ENCODE assay signal across 8 cellular contexts in the genomic region with DNA sequence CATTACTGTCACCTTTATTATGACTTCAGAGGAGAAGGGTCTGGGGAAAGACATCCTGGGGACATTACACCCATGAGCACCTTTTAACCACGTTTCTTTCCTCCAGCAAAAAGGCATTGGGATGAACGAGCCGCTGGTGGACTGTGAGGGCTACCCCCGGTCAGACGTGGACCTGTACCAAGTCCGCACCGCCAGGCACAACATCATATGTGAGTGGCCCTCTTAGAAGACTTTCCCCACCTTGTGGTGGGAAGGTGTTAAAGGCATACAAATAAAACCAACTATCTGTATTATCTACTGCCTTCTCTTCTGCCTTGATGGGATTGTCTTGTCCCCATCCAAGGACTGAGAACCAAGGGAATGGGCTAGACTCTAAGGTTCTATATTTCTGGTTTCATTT. TPM values are rescaled to one million over a fixed set of nuclear protein-coding genes. Genes with fewer than 3 reads are reported as not detected.
DNase-seq lines count a peak whose midpoint lies in the region; ATAC-seq and TF ChIP-seq lines count a peak whose summit lies in the region.

No MANE protein-coding gene starts in this region.

- H3K4me1 ChIP-seq in naive thymus-derived CD4-positive, alpha-beta T cell (ENCODE audit: control insufficient read depth in 2 of 2, insufficient read depth in 2 of 2, low read length in 2 of 2), result peaks cover 11 to 18% of the 10 kb centered on the region in 2 donors

- H3K4me3 Mint-ChIP-seq in brain, result peak overlapping the region in 1 of 5 experiments; percentile 46
- peak overlapping the region in 2 of 10 donors; percentile 37 to 46 for H3K4me3 Mint-ChIP-seq in naive thymus-derived CD4-positive, alpha-beta T cell

- no peaks in the 10 kb centered on the region for H3K9me3 Mint-ChIP-seq in brain
- no peaks in the 10 kb centered on the region for H3K9me3 Mint-ChIP-seq in naive thymus-derived CD4-positive, alpha-beta T cell

- H3K27me3 ChIP-seq in naive thymus-derived CD4-positive, alpha-beta T cell (ENCODE audit: control insufficient read depth in 2 of 2, insufficient read depth in 2 of 2, low read length in 2 of 2), result no peaks in the 10 kb centered on the region

- no peaks in the 10 kb centered on the region for H3K27me3 Mint-ChIP-seq in brain
- no peaks in the 10 kb centered on the region for H3K27me3 Mint-ChIP-seq in naive thymus-derived CD4-positive, alpha-beta T cell

- ATAC-seq in naive thymus-derived CD4-positive, alpha-beta T cell, result peak; percentile 46
- ATAC-seq in GM21825 (IDR thresholded peaks at IDR 0.05; ENCODE audit: unreplicated experiment) (no peak), HG03565 (IDR thresholded peaks at IDR 0.05; ENCODE audit: unreplicated experiment) (no peak), GM19463 (IDR thresholded peaks at IDR 0.05; ENCODE audit: unreplicated experiment) (no peak)

- peak overlapping the region in 4 of 5 experiments; percentile 74 to 91 (median 81) for H3K27ac Mint-ChIP-seq in brain
- peak overlapping the region in 8 of 9 donors; percentile 38 to 89 (median 74) for H3K27ac Mint-ChIP-seq in naive thymus-derived CD4-positive, alpha-beta T cell

- H3K4me3 ChIP-seq in naive thymus-derived CD4-positive, alpha-beta T cell (ENCODE audit: low read length), result no peak overlapping the region

- POLR2A ChIA-PET in naive thymus-derived CD4-positive, alpha-beta T cell (lab: Charles Lee), result interaction anchor here (3.2 kb wide), 1 partner anchor 100 kb away, joined by 13 read pairs; a partner anchor contains a TSS

- CTCF ChIA-PET in naive thymus-derived CD4-positive, alpha-beta T cell (lab: Charles Lee), result interaction anchor here (0.7 to 1.5 kb wide), 4 partner anchors 83 to 197 kb away, joined by 3 to 9 read pairs (median 3); no protein-coding TSS in a partner anchor

- H3K9me3 ChIP-seq in naive thymus-derived CD4-positive, alpha-beta T cell (ENCODE audit: control insufficient read depth in 2 of 3, low read length in 3 of 3), result no peaks in the 10 kb centered on the region

- intact Hi-C loops in naive thymus-derived CD4-positive, alpha-beta T cell (cut with micrococcal nuclease), result loop anchor here in 1 of 2 donors (1.0 kb wide), 1 partner anchor 100 kb away; no protein-coding TSS in a partner anchor

- DNase-seq in DMS114 treated with DMSO at 0.1 percent for 48 hours (lab: John Stamatoyannopoulos, UW; ENCODE audit: unreplicated experiment) (peak; percentile 17), Kasumi-1 (lab: John Stamatoyannopoulos, UW) (peak; percentile 4 to 39), GDM1 (lab: John Stamatoyannopoulos, UW) (no peak)
- DNase-seq in naive thymus-derived CD4-positive, alpha-beta T cell, result peak in 3 of 9 donors; percentile 10 to 21 (median 19)

- H3K27ac ChIP-seq in naive thymus-derived CD4-positive, alpha-beta T cell (ENCODE audit: low read depth, low read length), result no peak overlapping the region

- H3K36me3 ChIP-seq in naive thymus-derived CD4-positive, alpha-beta T cell (ENCODE audit: control insufficient read depth in 2 of 3, insufficient read depth in 3 of 3, low read length in 3 of 3), result peaks cover 4 to 50% (median 15%) of the 10 kb centered on the region in 3 experiments

- TF ChIP-seq CTCF in brain (conservative IDR thresholded peaks at IDR 0.05), result peak; percentile 32 to 51

- peaks cover 42% of the 10 kb centered on the region for H3K4me1 Mint-ChIP-seq in brain
- peaks cover 17 to 42% (median 38%) of the 10 kb centered on the region in 7 donors for H3K4me1 Mint-ChIP-seq in naive thymus-derived CD4-positive, alpha-beta T cell

- peaks cover 36% of the 10 kb centered on the region for H3K36me3 Mint-ChIP-seq in brain
- peaks cover 3 to 26% (median 8%) of the 10 kb centered on the region in 5 donors for H3K36me3 Mint-ChIP-seq in naive thymus-derived CD4-positive, alpha-beta T cell

RNA-seq across cellular contexts. Expression of a gene that starts 6.0 kb away (rescaled TPM):
- 65.0 TPM for polyA plus RNA-seq in brain (ENCODE audit: insufficient read depth, low read depth, low replicate concordance)
- 10 to 100 TPM; 36.7 to 55.2 (median 46.9) TPM for total RNA-seq in naive thymus-derived CD4-positive, alpha-beta T cell
- 10 to 100 TPM; 85.3 to 92.6 TPM for polyA plus RNA-seq in naive thymus-derived CD4-positive, alpha-beta T cell

RNA-seq across cellular contexts. Expression of a gene that starts 23.8 kb away (rescaled TPM):
- 5.2 TPM for polyA plus RNA-seq in brain (ENCODE audit: insufficient read depth, low read depth, low replicate concordance)
- total RNA-seq in naive thymus-derived CD4-positive, alpha-beta T cell, result 1 to 10 TPM in 2 of 5 experiments, under 1 TPM in 3; 0.38 to 1.5 (median 0.88) TPM
- not detected for polyA plus RNA-seq in naive thymus-derived CD4-positive, alpha-beta T cell

RNA-seq across cellular contexts. Expression of a gene that starts 36.0 kb away (rescaled TPM):
- 0.31 TPM for polyA plus RNA-seq in brain (ENCODE audit: insufficient read depth, low read depth, low replicate concordance)
- not detected for total RNA-seq in naive thymus-derived CD4-positive, alpha-beta T cell
- polyA plus RNA-seq in naive thymus-derived CD4-positive, alpha-beta T cell, result not detected
